ENCODE assay signal across 9 cellular contexts in genomic region chr16:2148714-2149629, GRCh38. TPM values are rescaled to one million over a fixed set of nuclear protein-coding genes. Genes with fewer than 3 reads are reported as not detected.
DNase-seq lines count a peak whose midpoint lies in the region; ATAC-seq, FAIRE-seq and TF ChIP-seq lines count a peak whose summit lies in the region.
"Had no signal": no experiment of that assay in that cellular context is flagged by ENCODE, and none has a peak within 500 bp of the region (broad histone marks: within the 10 kb centered on the region; RNA-seq: fewer than 3 reads in every experiment).

No MANE protein-coding gene starts in this region.

- in situ Hi-C loops in KBM-7 (cut with MboI; ENCODE audit: low pct_unique_long_range_greater_than_20kb, low sequenced_read_pairs): loop anchor here (10.0 kb wide), 1 partner anchor 124 kb away; the partner anchor contains the start of gene NHERF2
- in situ Hi-C loops in HepG2 (cut with HindIII; ENCODE audit: extremely low pct_ligation_motif_present, low pct_unique_long_range_greater_than_20kb): loop anchor here (5.0 to 10.0 kb wide), 2 partner anchors 64 to 127 kb away; no protein-coding TSS in a partner anchor

- BruUV-seq in HepG2 (replicated peaks; lab: Mats Ljungman, UMichigan): no TSS peak

- TF ChIP-seq CTCF in DOHH2 (IDR thresholded peaks at IDR 0.05; ENCODE audit: low read depth, low read length, poor library complexity, severe bottlenecking) (no peak), HepG2 (CRISPR knock-in tag; IDR thresholded peaks at IDR 0.05) (peak; percentile 37; the same call in 1 of the 2 replicates), upper lobe of left lung (IDR thresholded peaks at IDR 0.05) (peak in 3 of 6 experiments; percentile 39 to 56 (median 47)), uterus (IDR thresholded peaks at IDR 0.05) (peak in 1 of 4 experiments; percentile 39)

- H3K9ac ChIP-seq in HepG2 (ENCODE audit: insufficient read depth, low read depth, low read length): peak overlapping the region; percentile 55

- 0 out of 2 replicates have a peak, but pooled peaks have one; percentile 13 for TF ChIP-seq RAD21 in HepG2 (CRISPR knock-in tag; IDR thresholded peaks at IDR 0.05)

- H4K20me1 ChIP-seq in DOHH2 (ENCODE audit: control insufficient read depth, insufficient read depth, low read depth, low read length) (peaks cover 19% of the 10 kb centered on the region), HepG2 (ENCODE audit: insufficient read depth, low read length) (peaks cover 58% of the 10 kb centered on the region)

- H3K27ac ChIP-seq in DOHH2 (ENCODE audit: low read depth, low read length): no peak overlapping the region
- peak overlapping the region; percentile 19 for H3K27ac ChIP-seq in angular gyrus (ENCODE audit: low read depth, low read length)
- H3K27ac ChIP-seq in HepG2 (ENCODE audit: extremely low read length, insufficient read depth, low read length): no peak overlapping the region
- peak overlapping the region in 1 of 4 donors; percentile 13 for H3K27ac ChIP-seq in upper lobe of left lung
- no peak overlapping the region for H3K27ac ChIP-seq in uterus

- intact Hi-C loops in HepG2 (cut with micrococcal nuclease; ENCODE audit: unreplicated experiment) (no loop called here), uterus (cut with DNase I; ENCODE audit: low total_unique reads) (no loop called here)

- no peaks in the 10 kb centered on the region for H3K9me3 ChIP-seq in DOHH2 (ENCODE audit: control insufficient read depth, insufficient read depth, low read length)
- H3K9me3 ChIP-seq in HepG2 (ENCODE audit: low read length): no peaks in the 10 kb centered on the region
- no peaks in the 10 kb centered on the region for H3K9me3 ChIP-seq in upper lobe of left lung
- no peaks in the 10 kb centered on the region for H3K9me3 ChIP-seq in uterus

- 0% methylated on average over 12 of the region's 62 CpGs for WGBS in HepG2 (ENCODE audit: low lambda C conversion rate)
- WGBS in upper lobe of left lung, 2 donors: 10 to 16% methylated on average over 9 to 17 of the region's 62 CpGs

- H3K4me1 ChIP-seq in DOHH2 (ENCODE audit: control insufficient read depth, low read length) (peaks cover 58% of the 10 kb centered on the region), HepG2 (ENCODE audit: insufficient read depth, low read length) (peaks cover 78% of the 10 kb centered on the region), upper lobe of left lung (peaks cover 50 to 67% (median 60%) of the 10 kb centered on the region in 4 donors), uterus (peaks cover 4 to 31% of the 10 kb centered on the region in 2 donors)

- H3K9me2 ChIP-seq in DOHH2 (replicated peaks; ENCODE audit: control insufficient read depth, low read length): no peaks in the 10 kb centered on the region

- no peak for FAIRE-seq in HepG2 (lab: Jason Lieb, UNC)

- no peak for TF ChIP-seq EP300 in HepG2 (IDR thresholded peaks at IDR 0.05; ENCODE audit: low read depth in 2 of 2, low read length in 2 of 2)
- no peak for TF ChIP-seq EP300 in HepG2 (CRISPR knock-in tag; IDR thresholded peaks at IDR 0.05; ENCODE audit: borderline replicate concordance)
- no peak for TF ChIP-seq EP300 in upper lobe of left lung (IDR thresholded peaks at IDR 0.05)

- peak overlapping the region; percentile 81 for H3K4me2 ChIP-seq in DOHH2 (ENCODE audit: low read length)
- H3K4me2 ChIP-seq in HepG2 (ENCODE audit: low read depth, low read length): peak overlapping the region; percentile 97

- H3K27me3 ChIP-seq in DOHH2 (ENCODE audit: control insufficient read depth, low read length) (peaks cover 6% of the 10 kb centered on the region; the same call in 1 of the 2 replicates), HepG2 (ENCODE audit: control insufficient read depth in 1 of 2, insufficient read depth in 2 of 2, low read length in 2 of 2) (peaks cover 3 to 22% of the 10 kb centered on the region in 2 experiments; a peak in 4 of 5 replicates), upper lobe of left lung (no peaks in the 10 kb centered on the region), uterus (no peaks in the 10 kb centered on the region)

- H3K4me3 ChIP-seq in DOHH2 (ENCODE audit: low read length) (peak overlapping the region; percentile 99), HepG2 (replicated peaks in 1 of 3; ENCODE audit: insufficient read depth in 1 of 3, low read depth in 2 of 3, low read length in 3 of 3) (peak overlapping the region; percentile 47 to 98 (median 48)), upper lobe of left lung (peak overlapping the region; percentile 30 to 53 (median 48)), uterus (peak overlapping the region in 1 of 2 donors; percentile 28)

- H3K79me2 ChIP-seq in DOHH2 (ENCODE audit: control insufficient read depth, low read length): peaks cover 20% of the 10 kb centered on the region
- peaks cover 14% of the 10 kb centered on the region for H3K79me2 ChIP-seq in HepG2 (ENCODE audit: insufficient read depth, low read length)

- peak; percentile 0 for ATAC-seq in HepG2
- ATAC-seq in upper lobe of left lung (ENCODE audit: low FRiP score in 2 of 2): no peak

- peaks cover 51% of the 10 kb centered on the region for H3F3A ChIP-seq in DOHH2 (ENCODE audit: control insufficient read depth, insufficient read depth)

- CTCF ChIA-PET in HepG2 (lab: Yijun Ruan, JAX; ENCODE audit: low intra/inter-chr PET ratio, low total read pairs): no interaction called here

- DNase-seq in KBM-7: peak; percentile 38
- no peak for DNase-seq in HepG2 (ENCODE audit: low spot score)
- peak in 1 of 2 donors; percentile 88 for DNase-seq in upper lobe of left lung
- no peak for DNase-seq in COR-L47 (lab: John Stamatoyannopoulos, UW)
- DNase-seq in uterus: no peak
- DNase-seq in GM19240 (ENCODE audit: insufficient read length, low spot score): no peak

- POLR2A ChIA-PET in HepG2 (lab: Yijun Ruan, JAX): interaction anchor here (0.6 kb wide), 1 partner anchor 131 kb away, joined by 3 read pairs; no protein-coding TSS in a partner anchor

- H3K36me3 ChIP-seq in DOHH2 (ENCODE audit: control insufficient read depth, low read length) (peaks cover 28% of the 10 kb centered on the region), HepG2 (replicated peaks in 1 of 2; ENCODE audit: control insufficient read depth in 1 of 2, insufficient read depth in 2 of 2, low read length in 2 of 2) (peaks cover 0 to 9% of the 10 kb centered on the region in 2 experiments; a peak in 3 of 5 replicates), upper lobe of left lung (peaks cover 0 to 21% (median 4%) of the 10 kb centered on the region in 4 donors), uterus (no peaks in the 10 kb centered on the region)

- TF ChIP-seq POLR2A in HepG2 (IDR thresholded peaks at IDR 0.05; ENCODE audit: insufficient read depth in 1 of 2, low read depth in 2 of 2, low read length in 2 of 2) (peak in 1 of 2 experiments; percentile 50; a peak in 2 of 4 replicates), upper lobe of left lung (IDR thresholded peaks at IDR 0.05) (no peak), uterus (IDR thresholded peaks at IDR 0.05) (no peak)

- no peak overlapping the region for H2AFZ ChIP-seq in HepG2 (ENCODE audit: low read length)

RNA-seq across cellular contexts. Expression of gene RAB26, which starts 0.5 kb away (rescaled TPM):
- total RNA-seq in HepG2 (2016; rRNA removed; fragmentation: Illumina TruSeq; extraction: Trizol) (0.45 and 0.86 TPM in 2 replicates), upper lobe of left lung (1 to 10 TPM in 1 of 6 donors, under 1 TPM in 3, not detected in 2; 0.30 to 6.8 (median 0.85) TPM), uterus (under 1 TPM in 1 of 4 donors, not detected in 3; 0.21 TPM)
- total RNA-seq in HepG2 (2016; cell fraction: cytosol; rRNA removed; fragmentation: Illumina TruSeq; extraction: Trizol; ENCODE audit: low read depth): 1.2 and 1.4 TPM in 2 replicates
- total RNA-seq in HepG2 (2016; cell fraction: insoluble cytoplasmic fraction; rRNA removed; fragmentation: Illumina TruSeq; extraction: Trizol): 0.62 and 1.3 TPM in 2 replicates
- 0.96 and 1.9 TPM in 2 replicates for total RNA-seq in HepG2 (2016; cell fraction: membrane; rRNA removed; fragmentation: Illumina TruSeq; extraction: Trizol)
- total RNA-seq in HepG2 (2016; cell fraction: nucleus; rRNA removed; fragmentation: Illumina TruSeq; extraction: Trizol): 1.0 and 1.6 TPM in 2 replicates
- 3.6 and 3.7 TPM in 2 replicates for polyA plus RNA-seq in HepG2 (2011; rRNA removed)
- polyA plus RNA-seq in HepG2 (2011; cell fraction: cytosol; rRNA removed): 2.2 and 3.4 TPM in 2 replicates
- polyA plus RNA-seq in HepG2 (2011; cell fraction: nucleus; rRNA removed): 20.4 and 21.0 TPM in 2 replicates
- 2.3 and 3.3 TPM in 2 replicates for polyA plus RNA-seq in HepG2 (2012)
- 2.1 and 2.3 TPM in 2 replicates for polyA plus RNA-seq in HepG2 (2016; cell fraction: cytosol; fragmentation: Illumina TruSeq; extraction: Trizol; ENCODE audit: low read depth)
- polyA plus RNA-seq in HepG2 (2016; cell fraction: insoluble cytoplasmic fraction; fragmentation: Illumina TruSeq; extraction: Trizol; ENCODE audit: low read depth): 0.92 and 1.1 TPM in 2 replicates
- polyA plus RNA-seq in HepG2 (2016; cell fraction: membrane; fragmentation: Illumina TruSeq; extraction: Trizol; ENCODE audit: low read depth): 1.9 and 2.3 TPM in 2 replicates
- 3.2 and 3.9 TPM in 2 replicates for polyA plus RNA-seq in HepG2 (2016; cell fraction: nucleus; fragmentation: Illumina TruSeq; extraction: Trizol; ENCODE audit: insufficient read depth, low read depth)
- 6.5 and 7.6 TPM in 2 replicates for polyA minus RNA-seq in HepG2 (2011; rRNA and poly(A)+ RNA removed; ENCODE audit: low replicate concordance)
- 0.79 TPM in 1 of 2 replicates, not detected in the other for polyA minus RNA-seq in HepG2 (2011; cell fraction: cytosol; rRNA and poly(A)+ RNA removed)
- 0.90 and 1.2 TPM in 2 replicates for polyA minus RNA-seq in HepG2 (2011; cell fraction: nucleus; rRNA and poly(A)+ RNA removed)
- total RNA-seq: T-helper 2 cell treated with Interferon-gamma antibody and Interleukin-4, amounts not matched to agents 100 ng/mL and 5 ng/mL, for 36 hours had no signal

RNA-seq across cellular contexts. Expression of gene TRAF7, which starts 6.6 kb away (rescaled TPM):
- 40.3 and 47.9 TPM in 2 replicates for total RNA-seq in HepG2 (2016; rRNA removed; fragmentation: Illumina TruSeq; extraction: Trizol)
- total RNA-seq in HepG2 (2016; cell fraction: cytosol; rRNA removed; fragmentation: Illumina TruSeq; extraction: Trizol; ENCODE audit: low read depth): 34.6 and 39.0 TPM in 2 replicates
- 37.7 and 45.9 TPM in 2 replicates for total RNA-seq in HepG2 (2016; cell fraction: insoluble cytoplasmic fraction; rRNA removed; fragmentation: Illumina TruSeq; extraction: Trizol)
- total RNA-seq in HepG2 (2016; cell fraction: membrane; rRNA removed; fragmentation: Illumina TruSeq; extraction: Trizol): 86.6 and 88.7 TPM in 2 replicates
- total RNA-seq in HepG2 (2016; cell fraction: nucleus; rRNA removed; fragmentation: Illumina TruSeq; extraction: Trizol): 27.8 and 32.2 TPM in 2 replicates
- polyA plus RNA-seq in HepG2 (2011; rRNA removed): 65.6 and 67.9 TPM in 2 replicates
- polyA plus RNA-seq in HepG2 (2011; cell fraction: cytosol; rRNA removed): 42.1 and 56.2 TPM in 2 replicates
- polyA plus RNA-seq in HepG2 (2011; cell fraction: nucleus; rRNA removed): 119 and 145 TPM in 2 replicates
- polyA plus RNA-seq in HepG2 (2012): 36.5 and 51.9 TPM in 2 replicates
- polyA plus RNA-seq in HepG2 (2016; cell fraction: cytosol; fragmentation: Illumina TruSeq; extraction: Trizol; ENCODE audit: low read depth): 64.8 and 68.7 TPM in 2 replicates
- polyA plus RNA-seq in HepG2 (2016; cell fraction: insoluble cytoplasmic fraction; fragmentation: Illumina TruSeq; extraction: Trizol; ENCODE audit: low read depth): 43.6 and 56.9 TPM in 2 replicates
- polyA plus RNA-seq in HepG2 (2016; cell fraction: membrane; fragmentation: Illumina TruSeq; extraction: Trizol; ENCODE audit: low read depth): 91.9 and 99.7 TPM in 2 replicates
- polyA plus RNA-seq in HepG2 (2016; cell fraction: nucleus; fragmentation: Illumina TruSeq; extraction: Trizol; ENCODE audit: insufficient read depth, low read depth): 74.4 and 76.4 TPM in 2 replicates
- 81.3 and 108 TPM in 2 replicates for polyA minus RNA-seq in HepG2 (2011; rRNA and poly(A)+ RNA removed; ENCODE audit: low replicate concordance)
- 41.1 and 51.4 TPM in 2 replicates for polyA minus RNA-seq in HepG2 (2011; cell fraction: cytosol; rRNA and poly(A)+ RNA removed)
- 18.5 and 21.0 TPM in 2 replicates for polyA minus RNA-seq in HepG2 (2011; cell fraction: nucleus; rRNA and poly(A)+ RNA removed)
- total RNA-seq in upper lobe of left lung: 10 to 100 TPM; 34.6 to 72.6 (median 52.9) TPM
- 10 to 100 TPM; 15.3 to 97.1 (median 51.7) TPM for total RNA-seq in uterus

RNA-seq across cellular contexts. Expression of gene PKD1, which starts 13.3 kb away (rescaled TPM):
- total RNA-seq in HepG2 (2016; rRNA removed; fragmentation: Illumina TruSeq; extraction: Trizol) (9.1 and 22.1 TPM in 2 replicates), upper lobe of left lung (100 to 1,000 TPM in 3 of 6 donors, 10 to 100 TPM in 3; 75.4 to 567 (median 106) TPM), uterus (100 to 1,000 TPM; 149 to 383 (median 197) TPM)
- total RNA-seq in HepG2 (2016; cell fraction: cytosol; rRNA removed; fragmentation: Illumina TruSeq; extraction: Trizol; ENCODE audit: low read depth): 14.9 and 15.2 TPM in 2 replicates
- 6.6 and 20.8 TPM in 2 replicates for total RNA-seq in HepG2 (2016; cell fraction: insoluble cytoplasmic fraction; rRNA removed; fragmentation: Illumina TruSeq; extraction: Trizol)
- total RNA-seq in HepG2 (2016; cell fraction: membrane; rRNA removed; fragmentation: Illumina TruSeq; extraction: Trizol): 10.1 and 11.4 TPM in 2 replicates
- total RNA-seq in HepG2 (2016; cell fraction: nucleus; rRNA removed; fragmentation: Illumina TruSeq; extraction: Trizol): 26.8 and 33.4 TPM in 2 replicates
- polyA plus RNA-seq in HepG2 (2011; rRNA removed): 23.0 and 40.7 TPM in 2 replicates
- 18.3 and 19.9 TPM in 2 replicates for polyA plus RNA-seq in HepG2 (2011; cell fraction: cytosol; rRNA removed)
- 410 and 565 TPM in 2 replicates for polyA plus RNA-seq in HepG2 (2011; cell fraction: nucleus; rRNA removed)
- 20.8 and 52.6 TPM in 2 replicates for polyA plus RNA-seq in HepG2 (2012)
- 0.90 and 0.96 TPM in 2 replicates for polyA plus RNA-seq in HepG2 (2016; cell fraction: cytosol; fragmentation: Illumina TruSeq; extraction: Trizol; ENCODE audit: low read depth)
- polyA plus RNA-seq in HepG2 (2016; cell fraction: insoluble cytoplasmic fraction; fragmentation: Illumina TruSeq; extraction: Trizol; ENCODE audit: low read depth): 6.2 and 8.3 TPM in 2 replicates
- 1.6 TPM in 2 replicates for polyA plus RNA-seq in HepG2 (2016; cell fraction: membrane; fragmentation: Illumina TruSeq; extraction: Trizol; ENCODE audit: low read depth)
- 86.8 and 102 TPM in 2 replicates for polyA plus RNA-seq in HepG2 (2016; cell fraction: nucleus; fragmentation: Illumina TruSeq; extraction: Trizol; ENCODE audit: insufficient read depth, low read depth)
- polyA minus RNA-seq in HepG2 (2011; rRNA and poly(A)+ RNA removed; ENCODE audit: low replicate concordance): 24.5 and 75.7 TPM in 2 replicates
- polyA minus RNA-seq in HepG2 (2011; cell fraction: cytosol; rRNA and poly(A)+ RNA removed): 24.3 and 34.5 TPM in 2 replicates
- polyA minus RNA-seq in HepG2 (2011; cell fraction: nucleus; rRNA and poly(A)+ RNA removed): 72.0 and 84.2 TPM in 2 replicates

RNA-seq across cellular contexts. Expression of gene CASKIN1, which starts 47.4 kb away (rescaled TPM):
- 1.2 and 1.4 TPM in 2 replicates for total RNA-seq in HepG2 (2016; rRNA removed; fragmentation: Illumina TruSeq; extraction: Trizol)
- total RNA-seq in HepG2 (2016; cell fraction: cytosol; rRNA removed; fragmentation: Illumina TruSeq; extraction: Trizol; ENCODE audit: low read depth): 0.20 and 2.1 TPM in 2 replicates
- total RNA-seq in HepG2 (2016; cell fraction: insoluble cytoplasmic fraction; rRNA removed; fragmentation: Illumina TruSeq; extraction: Trizol): 0.56 and 0.91 TPM in 2 replicates
- total RNA-seq in HepG2 (2016; cell fraction: membrane; rRNA removed; fragmentation: Illumina TruSeq; extraction: Trizol): 0.65 and 0.76 TPM in 2 replicates
- 0.65 and 1.9 TPM in 2 replicates for total RNA-seq in HepG2 (2016; cell fraction: nucleus; rRNA removed; fragmentation: Illumina TruSeq; extraction: Trizol)
- polyA plus RNA-seq in HepG2 (2011; rRNA removed): 2.2 and 9.4 TPM in 2 replicates
- polyA plus RNA-seq in HepG2 (2011; cell fraction: cytosol; rRNA removed): 0.65 and 1.0 TPM in 2 replicates
- 13.6 and 21.2 TPM in 2 replicates for polyA plus RNA-seq in HepG2 (2011; cell fraction: nucleus; rRNA removed)
- 2.3 and 3.3 TPM in 2 replicates for polyA plus RNA-seq in HepG2 (2012)
- 0.10 TPM in 2 replicates for polyA plus RNA-seq in HepG2 (2016; cell fraction: cytosol; fragmentation: Illumina TruSeq; extraction: Trizol; ENCODE audit: low read depth)
- 0.49 and 0.81 TPM in 2 replicates for polyA plus RNA-seq in HepG2 (2016; cell fraction: insoluble cytoplasmic fraction; fragmentation: Illumina TruSeq; extraction: Trizol; ENCODE audit: low read depth)
- 0.34 and 0.36 TPM in 2 replicates for polyA plus RNA-seq in HepG2 (2016; cell fraction: membrane; fragmentation: Illumina TruSeq; extraction: Trizol; ENCODE audit: low read depth)
- polyA plus RNA-seq in HepG2 (2016; cell fraction: nucleus; fragmentation: Illumina TruSeq; extraction: Trizol; ENCODE audit: insufficient read depth, low read depth): 4.1 and 6.3 TPM in 2 replicates
- polyA minus RNA-seq in HepG2 (2011; rRNA and poly(A)+ RNA removed; ENCODE audit: low replicate concordance): 4.0 TPM in 1 of 2 replicates, not detected in the other
- polyA minus RNA-seq in HepG2 (2011; cell fraction: cytosol; rRNA and poly(A)+ RNA removed): 0.88 and 1.8 TPM in 2 replicates
- polyA minus RNA-seq in HepG2 (2011; cell fraction: nucleus; rRNA and poly(A)+ RNA removed): 1.5 and 2.7 TPM in 2 replicates
- 1 to 10 TPM in 1 of 6 donors, under 1 TPM in 2, not detected in 3; 0.06 to 1.0 (median 0.15) TPM for total RNA-seq in upper lobe of left lung
- total RNA-seq in uterus: 1 to 10 TPM in 1 of 4 donors, under 1 TPM in 1, not detected in 2; 0.40 to 2.7 TPM

RNA-seq across cellular contexts. Expression of gene MLST8, which starts 56.3 kb away (rescaled TPM):
- total RNA-seq in HepG2 (2016; rRNA removed; fragmentation: Illumina TruSeq; extraction: Trizol) (25.2 and 30.8 TPM in 2 replicates), upper lobe of left lung (10 to 100 TPM; 24.6 to 93.2 (median 47.7) TPM), uterus (10 to 100 TPM in 3 of 4 donors, 1 to 10 TPM in 1; 9.3 to 32.8 (median 21.5) TPM)
- total RNA-seq in HepG2 (2016; cell fraction: cytosol; rRNA removed; fragmentation: Illumina TruSeq; extraction: Trizol; ENCODE audit: low read depth): 66.8 and 68.3 TPM in 2 replicates
- total RNA-seq in HepG2 (2016; cell fraction: insoluble cytoplasmic fraction; rRNA removed; fragmentation: Illumina TruSeq; extraction: Trizol): 24.8 and 34.9 TPM in 2 replicates
- 73.3 and 82.0 TPM in 2 replicates for total RNA-seq in HepG2 (2016; cell fraction: membrane; rRNA removed; fragmentation: Illumina TruSeq; extraction: Trizol)
- 20.0 and 20.9 TPM in 2 replicates for total RNA-seq in HepG2 (2016; cell fraction: nucleus; rRNA removed; fragmentation: Illumina TruSeq; extraction: Trizol)
- polyA plus RNA-seq in HepG2 (2011; rRNA removed): 70.9 and 72.7 TPM in 2 replicates
- polyA plus RNA-seq in HepG2 (2011; cell fraction: cytosol; rRNA removed): 88.3 and 159 TPM in 2 replicates
- polyA plus RNA-seq in HepG2 (2011; cell fraction: nucleus; rRNA removed): 109 and 133 TPM in 2 replicates
- 26.5 and 34.3 TPM in 2 replicates for polyA plus RNA-seq in HepG2 (2012)
- 136 and 139 TPM in 2 replicates for polyA plus RNA-seq in HepG2 (2016; cell fraction: cytosol; fragmentation: Illumina TruSeq; extraction: Trizol; ENCODE audit: low read depth)
- polyA plus RNA-seq in HepG2 (2016; cell fraction: insoluble cytoplasmic fraction; fragmentation: Illumina TruSeq; extraction: Trizol; ENCODE audit: low read depth): 45.5 and 48.4 TPM in 2 replicates
- polyA plus RNA-seq in HepG2 (2016; cell fraction: membrane; fragmentation: Illumina TruSeq; extraction: Trizol; ENCODE audit: low read depth): 121 and 123 TPM in 2 replicates
- polyA plus RNA-seq in HepG2 (2016; cell fraction: nucleus; fragmentation: Illumina TruSeq; extraction: Trizol; ENCODE audit: insufficient read depth, low read depth): 52.7 and 57.3 TPM in 2 replicates
- 111 and 121 TPM in 2 replicates for polyA minus RNA-seq in HepG2 (2011; rRNA and poly(A)+ RNA removed; ENCODE audit: low replicate concordance)
- 30.5 and 31.0 TPM in 2 replicates for polyA minus RNA-seq in HepG2 (2011; cell fraction: cytosol; rRNA and poly(A)+ RNA removed)
- polyA minus RNA-seq in HepG2 (2011; cell fraction: nucleus; rRNA and poly(A)+ RNA removed): 41.5 and 46.5 TPM in 2 replicates
